ENCODE assay signal across 17 cellular contexts in genomic region chr11:128843198-128843766, GRCh38. TPM values are rescaled to one million over a fixed set of nuclear protein-coding genes. Genes with fewer than 3 reads are reported as not detected.
"Had no signal": no experiment of that assay in that cellular context is flagged by ENCODE, and none has a peak within 500 bp of the region (broad histone marks: within the 10 kb centered on the region; RNA-seq: fewer than 3 reads in every experiment).

No MANE protein-coding gene starts in this region.

- H3K4me3 ChIP-seq: gastrocnemius medialis, prostate gland, stomach, thoracic aorta had no signal

- H3K27me3 ChIP-seq: gastrocnemius medialis, stomach had no signal

- DNase-seq: activated CD4-positive, alpha-beta T cell treated with anti-CD3 and anti-CD28 coated beads for 48 hours; activated CD8-positive, alpha-beta memory T cell treated with anti-CD3 and anti-CD28 coated beads for 24 hours; cortex of kidney; effector memory CD4-positive, alpha-beta T cell; gastrocnemius medialis; islet precursor cell; mesenchymal stem cell; occipital lobe; stimulated activated CD4-positive, alpha-beta T cell treated with anti-CD3 and anti-CD28 coated beads, Interleukin-4, amount 100 ng/mL, for 1 hour; stimulated activated CD8-positive, alpha-beta memory T cell treated with anti-CD3 and anti-CD28 coated beads, Interleukin-4, amount 100 ng/mL, for 48 hours; stomach; T-helper 9 cell had no signal

- H3K36me3 ChIP-seq: gastrocnemius medialis, prostate gland, stomach, thoracic aorta had no signal

- H3K9me3 ChIP-seq: gastrocnemius medialis, prostate gland, stomach, thoracic aorta had no signal

- ATAC-seq: gastrocnemius medialis, left lobe of liver had no signal

- H3K27ac ChIP-seq: epithelial cell of prostate, gastrocnemius medialis, prostate gland, stomach, thoracic aorta had no signal

- H3K4me1 ChIP-seq: gastrocnemius medialis, prostate gland had no signal

RNA-seq across cellular contexts. Expression of gene KCNJ1, which starts 23.8 kb away (rescaled TPM):
- total RNA-seq: left lobe of liver, occipital lobe, prostate gland, stomach, ureter had no signal
